In genomic region chr17:82320956-82321927, GRCh38 we compare ENCODE assay signal across 9 cellular contexts. TPM values are rescaled to one million over a fixed set of nuclear protein-coding genes. Genes with fewer than 3 reads are reported as not detected.
DNase-seq lines count a peak whose midpoint lies in the region; ATAC-seq, FAIRE-seq and TF ChIP-seq lines count a peak whose summit lies in the region.
"Had no signal": no experiment of that assay in that cellular context is flagged by ENCODE, and none has a peak within 500 bp of the region (broad histone marks: within the 10 kb centered on the region; RNA-seq: fewer than 3 reads in every experiment).

No MANE protein-coding gene starts in this region.

- POLR2A ChIA-PET in HepG2 (lab: Yijun Ruan, JAX), result interaction anchor here (1.0 to 20.8 kb wide), 4 partner anchors 9 to 78 kb away, joined by 3 to 270 read pairs (median 4); no protein-coding TSS in a partner anchor

- no peaks in the 10 kb centered on the region for H3K27me3 Mint-ChIP-seq in T-helper 1 cell treated with Interleukin-12 subunit alpha and Interleukin-12 subunit beta and Interleukin-4 antibody, amounts not matched to agents 30 μg/mL and 1 μg/mL, for 36 hours (ENCODE audit: low read depth)
- H3K27me3 Mint-ChIP-seq in activated naive CD8-positive, alpha-beta T cell treated with anti-CD3 and anti-CD28 coated beads, Interleukin-2, amount 50 U/mL, for 24 hours, result peaks cover 2% of the 10 kb centered on the region

- TF ChIP-seq EP300 in HepG2 (IDR thresholded peaks at IDR 0.05; ENCODE audit: low read depth in 2 of 2, low read length in 2 of 2), result no peak
- TF ChIP-seq EP300 in HepG2 (CRISPR knock-in tag; IDR thresholded peaks at IDR 0.05; ENCODE audit: borderline replicate concordance), result no peak

- peaks cover 2% of the 10 kb centered on the region for H3K36me3 Mint-ChIP-seq in T-helper 1 cell treated with Interleukin-12 subunit alpha and Interleukin-12 subunit beta and Interleukin-4 antibody, amounts not matched to agents 30 μg/mL and 1 μg/mL, for 36 hours (ENCODE audit: low read depth)
- no peaks in the 10 kb centered on the region for H3K36me3 Mint-ChIP-seq in activated naive CD8-positive, alpha-beta T cell treated with anti-CD3 and anti-CD28 coated beads, Interleukin-2, amount 50 U/mL, for 24 hours (ENCODE audit: low read depth)

- no peak for FAIRE-seq in GM19239 (lab: Jason Lieb, UNC)
- FAIRE-seq in HepG2 (lab: Jason Lieb, UNC), result no peak

- DNase-seq in GM19239 (ENCODE audit: insufficient read length, low spot score), result peak; percentile 74
- DNase-seq in activated naive CD8-positive, alpha-beta T cell treated with anti-CD3 and anti-CD28 coated beads, Interleukin-2, amount 50 U/mL, for 24 hours, result peak; percentile 80
- no peak for DNase-seq in HepG2 (ENCODE audit: low spot score)
- peak; percentile 68 to 70 for DNase-seq in stimulated activated CD8-positive, alpha-beta memory T cell treated with anti-CD3 and anti-CD28 coated beads, Interleukin-4, amount 100 ng/mL, for 1 hour (ENCODE audit: low read depth in 2 of 2, low spot score in 1 of 2)
- DNase-seq in dedifferentiated amniotic fluid mesenchymal stem cell (ENCODE audit: extremely low spot score), result no peak
- no peak for DNase-seq in EL

- TF ChIP-seq CTCF in HepG2 (CRISPR knock-in tag; IDR thresholded peaks at IDR 0.05), result peak; percentile 92

- H3K9me3 ChIP-seq in HepG2 (ENCODE audit: low read length), result no peaks in the 10 kb centered on the region

- no peak overlapping the region for H2AFZ ChIP-seq in HepG2 (ENCODE audit: low read length)

- no peaks in the 10 kb centered on the region for H3K36me3 ChIP-seq in HepG2 (replicated peaks in 1 of 2; ENCODE audit: control insufficient read depth in 1 of 2, insufficient read depth in 2 of 2, low read length in 2 of 2)

- intact Hi-C loops in HepG2 (cut with micrococcal nuclease; ENCODE audit: unreplicated experiment), result loop anchor here (1.0 to 2.0 kb wide), 2 partner anchors 20 to 77 kb away; no protein-coding TSS in a partner anchor

- peak overlapping the region; percentile 87 for H3K27ac Mint-ChIP-seq in T-helper 1 cell treated with Interleukin-12 subunit alpha and Interleukin-12 subunit beta and Interleukin-4 antibody, amounts not matched to agents 30 μg/mL and 1 μg/mL, for 36 hours
- H3K27ac Mint-ChIP-seq in activated naive CD8-positive, alpha-beta T cell treated with anti-CD3 and anti-CD28 coated beads, Interleukin-2, amount 50 U/mL, for 24 hours, result no peak overlapping the region

- peak; percentile 98 for TF ChIP-seq RAD21 in HepG2 (CRISPR knock-in tag; IDR thresholded peaks at IDR 0.05)

- H3K4me1 Mint-ChIP-seq in T-helper 1 cell treated with Interleukin-12 subunit alpha and Interleukin-12 subunit beta and Interleukin-4 antibody, amounts not matched to agents 30 μg/mL and 1 μg/mL, for 36 hours (ENCODE audit: low read depth), result peaks cover 16% of the 10 kb centered on the region
- peaks cover 29% of the 10 kb centered on the region for H3K4me1 Mint-ChIP-seq in activated naive CD8-positive, alpha-beta T cell treated with anti-CD3 and anti-CD28 coated beads, Interleukin-2, amount 50 U/mL, for 24 hours

- in situ Hi-C loops in HepG2 (cut with HindIII; ENCODE audit: extremely low pct_ligation_motif_present, low pct_unique_long_range_greater_than_20kb), result loop anchor here (5.0 kb wide), 1 partner anchor 79 kb away; no protein-coding TSS in a partner anchor

- peak overlapping the region; percentile 63 for H3K27ac ChIP-seq in HepG2 (ENCODE audit: extremely low read length, insufficient read depth, low read length)

- CTCF ChIA-PET in HepG2 (lab: Yijun Ruan, JAX; ENCODE audit: low intra/inter-chr PET ratio, low total read pairs), result interaction anchor here (0.6 to 3.1 kb wide), 6 partner anchors 21 to 116 kb away, joined by 3 to 26 read pairs (median 3); no protein-coding TSS in a partner anchor

- H3K4me1 ChIP-seq in HepG2 (ENCODE audit: insufficient read depth, low read length), result peaks cover 90% of the 10 kb centered on the region

- peaks cover 3% of the 10 kb centered on the region for H3K79me2 ChIP-seq in HepG2 (ENCODE audit: insufficient read depth, low read length)

- peak; percentile 52 for ATAC-seq in activated naive CD8-positive, alpha-beta T cell treated with anti-CD3 and anti-CD28 coated beads, Interleukin-2, amount 50 U/mL, for 24 hours
- ATAC-seq in HepG2, result peak; percentile 3; the same call in 1 of the 3 replicates
- ATAC-seq in GM19455 (IDR thresholded peaks at IDR 0.05; ENCODE audit: unreplicated experiment), result no peak

- TF ChIP-seq POLR2A in HepG2 (IDR thresholded peaks at IDR 0.05; ENCODE audit: insufficient read depth in 1 of 2, low read depth in 2 of 2, low read length in 2 of 2), result no peak

- WGBS in HepG2 (ENCODE audit: low lambda C conversion rate), result 32% methylated on average over 56 of the region's 65 CpGs

- peak overlapping the region; percentile 72 for H3K4me3 Mint-ChIP-seq in T-helper 1 cell treated with Interleukin-12 subunit alpha and Interleukin-12 subunit beta and Interleukin-4 antibody, amounts not matched to agents 30 μg/mL and 1 μg/mL, for 36 hours
- H3K4me3 Mint-ChIP-seq in activated naive CD8-positive, alpha-beta T cell treated with anti-CD3 and anti-CD28 coated beads, Interleukin-2, amount 50 U/mL, for 24 hours, result peak overlapping the region; percentile 86

- no peaks in the 10 kb centered on the region; a peak in 1 of 5 replicates for H3K27me3 ChIP-seq in HepG2 (ENCODE audit: control insufficient read depth in 1 of 2, insufficient read depth in 2 of 2, low read length in 2 of 2)

- no peaks in the 10 kb centered on the region for H3K9me3 Mint-ChIP-seq in T-helper 1 cell treated with Interleukin-12 subunit alpha and Interleukin-12 subunit beta and Interleukin-4 antibody, amounts not matched to agents 30 μg/mL and 1 μg/mL, for 36 hours
- no peaks in the 10 kb centered on the region for H3K9me3 Mint-ChIP-seq in activated naive CD8-positive, alpha-beta T cell treated with anti-CD3 and anti-CD28 coated beads, Interleukin-2, amount 50 U/mL, for 24 hours

- peak overlapping the region; percentile 22 to 71 (median 55); a peak in 5 of 6 replicates for H3K4me3 ChIP-seq in HepG2 (replicated peaks in 1 of 3; ENCODE audit: insufficient read depth in 1 of 3, low read depth in 2 of 3, low read length in 3 of 3)

- H4K20me1 ChIP-seq in HepG2 (ENCODE audit: insufficient read depth, low read length), result no peaks in the 10 kb centered on the region

- BruUV-seq in HepG2 (replicated peaks; lab: Mats Ljungman, UMichigan), result TSS peak; percentile 71

- peak overlapping the region; percentile 69 for H3K9ac ChIP-seq in HepG2 (ENCODE audit: insufficient read depth, low read depth, low read length)

- peak overlapping the region; percentile 81 for H3K4me2 ChIP-seq in HepG2 (ENCODE audit: low read depth, low read length)

RNA-seq across cellular contexts. Expression of gene CD7, which starts 3.8 kb away (rescaled TPM):
- total RNA-seq in HepG2 (2016; rRNA removed; fragmentation: Illumina TruSeq; extraction: Trizol), result 29.7 and 67.6 TPM in 2 replicates
- 23.3 and 25.5 TPM in 2 replicates for total RNA-seq in HepG2 (2016; cell fraction: cytosol; rRNA removed; fragmentation: Illumina TruSeq; extraction: Trizol; ENCODE audit: low read depth)
- 24.7 and 74.3 TPM in 2 replicates for total RNA-seq in HepG2 (2016; cell fraction: insoluble cytoplasmic fraction; rRNA removed; fragmentation: Illumina TruSeq; extraction: Trizol)
- 36.8 and 47.2 TPM in 2 replicates for total RNA-seq in HepG2 (2016; cell fraction: membrane; rRNA removed; fragmentation: Illumina TruSeq; extraction: Trizol)
- total RNA-seq in HepG2 (2016; cell fraction: nucleus; rRNA removed; fragmentation: Illumina TruSeq; extraction: Trizol), result 53.2 and 64.7 TPM in 2 replicates
- polyA plus RNA-seq in HepG2 (2011; rRNA removed), result 72.7 and 76.4 TPM in 2 replicates
- polyA plus RNA-seq in HepG2 (2011; cell fraction: cytosol; rRNA removed), result 34.4 and 89.4 TPM in 2 replicates
- 127 and 155 TPM in 2 replicates for polyA plus RNA-seq in HepG2 (2011; cell fraction: nucleus; rRNA removed)
- polyA plus RNA-seq in HepG2 (2012), result 46.2 and 62.8 TPM in 2 replicates
- polyA plus RNA-seq in HepG2 (2016; cell fraction: cytosol; fragmentation: Illumina TruSeq; extraction: Trizol; ENCODE audit: low read depth), result 56.5 and 63.8 TPM in 2 replicates
- 56.7 and 68.4 TPM in 2 replicates for polyA plus RNA-seq in HepG2 (2016; cell fraction: insoluble cytoplasmic fraction; fragmentation: Illumina TruSeq; extraction: Trizol; ENCODE audit: low read depth)
- polyA plus RNA-seq in HepG2 (2016; cell fraction: membrane; fragmentation: Illumina TruSeq; extraction: Trizol; ENCODE audit: low read depth), result 78.3 and 78.6 TPM in 2 replicates
- 226 and 244 TPM in 2 replicates for polyA plus RNA-seq in HepG2 (2016; cell fraction: nucleus; fragmentation: Illumina TruSeq; extraction: Trizol; ENCODE audit: insufficient read depth, low read depth)
- polyA minus RNA-seq in HepG2 (2011; rRNA and poly(A)+ RNA removed; ENCODE audit: low replicate concordance), result 43.3 TPM in 1 of 2 replicates, not detected in the other
- polyA minus RNA-seq in HepG2 (2011; cell fraction: cytosol; rRNA and poly(A)+ RNA removed), result 31.0 and 32.1 TPM in 2 replicates
- 7.9 and 8.8 TPM in 2 replicates for polyA minus RNA-seq in HepG2 (2011; cell fraction: nucleus; rRNA and poly(A)+ RNA removed)

RNA-seq across cellular contexts. Expression of gene SECTM1, which starts 12.3 kb away (rescaled TPM):
- total RNA-seq in HepG2 (2016; rRNA removed; fragmentation: Illumina TruSeq; extraction: Trizol), result 2.4 and 5.3 TPM in 2 replicates
- total RNA-seq in HepG2 (2016; cell fraction: cytosol; rRNA removed; fragmentation: Illumina TruSeq; extraction: Trizol; ENCODE audit: low read depth), result 3.3 TPM in 2 replicates
- total RNA-seq in HepG2 (2016; cell fraction: insoluble cytoplasmic fraction; rRNA removed; fragmentation: Illumina TruSeq; extraction: Trizol), result 3.0 and 5.5 TPM in 2 replicates
- total RNA-seq in HepG2 (2016; cell fraction: membrane; rRNA removed; fragmentation: Illumina TruSeq; extraction: Trizol), result 3.8 and 5.6 TPM in 2 replicates
- 6.9 and 7.3 TPM in 2 replicates for total RNA-seq in HepG2 (2016; cell fraction: nucleus; rRNA removed; fragmentation: Illumina TruSeq; extraction: Trizol)
- 3.5 and 4.2 TPM in 2 replicates for polyA plus RNA-seq in HepG2 (2011; rRNA removed)
- 2.7 and 4.2 TPM in 2 replicates for polyA plus RNA-seq in HepG2 (2011; cell fraction: cytosol; rRNA removed)
- polyA plus RNA-seq in HepG2 (2011; cell fraction: nucleus; rRNA removed), result 6.7 and 7.1 TPM in 2 replicates
- polyA plus RNA-seq in HepG2 (2012), result 5.0 and 7.2 TPM in 2 replicates
- 2.6 and 3.4 TPM in 2 replicates for polyA plus RNA-seq in HepG2 (2016; cell fraction: cytosol; fragmentation: Illumina TruSeq; extraction: Trizol; ENCODE audit: low read depth)
- polyA plus RNA-seq in HepG2 (2016; cell fraction: insoluble cytoplasmic fraction; fragmentation: Illumina TruSeq; extraction: Trizol; ENCODE audit: low read depth), result 4.0 and 4.2 TPM in 2 replicates
- 4.3 and 4.7 TPM in 2 replicates for polyA plus RNA-seq in HepG2 (2016; cell fraction: membrane; fragmentation: Illumina TruSeq; extraction: Trizol; ENCODE audit: low read depth)
- polyA plus RNA-seq in HepG2 (2016; cell fraction: nucleus; fragmentation: Illumina TruSeq; extraction: Trizol; ENCODE audit: insufficient read depth, low read depth), result 5.1 and 5.5 TPM in 2 replicates
- 8.8 and 15.0 TPM in 2 replicates for polyA minus RNA-seq in HepG2 (2011; rRNA and poly(A)+ RNA removed; ENCODE audit: low replicate concordance)
- 1.9 and 2.6 TPM in 2 replicates for polyA minus RNA-seq in HepG2 (2011; cell fraction: cytosol; rRNA and poly(A)+ RNA removed)
- 5.0 and 7.3 TPM in 2 replicates for polyA minus RNA-seq in HepG2 (2011; cell fraction: nucleus; rRNA and poly(A)+ RNA removed)

RNA-seq across cellular contexts. Expression of gene TEX19, which starts 37.8 kb away (rescaled TPM):
- 1.3 and 1.8 TPM in 2 replicates for total RNA-seq in HepG2 (2016; rRNA removed; fragmentation: Illumina TruSeq; extraction: Trizol)
- 0.61 and 0.62 TPM in 2 replicates for total RNA-seq in HepG2 (2016; cell fraction: cytosol; rRNA removed; fragmentation: Illumina TruSeq; extraction: Trizol; ENCODE audit: low read depth)
- 1.6 TPM in 2 replicates for total RNA-seq in HepG2 (2016; cell fraction: insoluble cytoplasmic fraction; rRNA removed; fragmentation: Illumina TruSeq; extraction: Trizol)
- total RNA-seq in HepG2 (2016; cell fraction: membrane; rRNA removed; fragmentation: Illumina TruSeq; extraction: Trizol), result 1.4 and 1.7 TPM in 2 replicates
- 0.31 and 0.50 TPM in 2 replicates for total RNA-seq in HepG2 (2016; cell fraction: nucleus; rRNA removed; fragmentation: Illumina TruSeq; extraction: Trizol)
- 4.9 and 6.0 TPM in 2 replicates for polyA plus RNA-seq in HepG2 (2011; rRNA removed)
- polyA plus RNA-seq in HepG2 (2011; cell fraction: cytosol; rRNA removed), result 4.4 and 5.4 TPM in 2 replicates
- polyA plus RNA-seq in HepG2 (2011; cell fraction: nucleus; rRNA removed), result 1.8 TPM in 2 replicates
- polyA plus RNA-seq in HepG2 (2012), result 3.9 TPM in 2 replicates
- 0.29 and 0.36 TPM in 2 replicates for polyA plus RNA-seq in HepG2 (2016; cell fraction: cytosol; fragmentation: Illumina TruSeq; extraction: Trizol; ENCODE audit: low read depth)
- 1.2 and 1.6 TPM in 2 replicates for polyA plus RNA-seq in HepG2 (2016; cell fraction: insoluble cytoplasmic fraction; fragmentation: Illumina TruSeq; extraction: Trizol; ENCODE audit: low read depth)
- polyA plus RNA-seq in HepG2 (2016; cell fraction: membrane; fragmentation: Illumina TruSeq; extraction: Trizol; ENCODE audit: low read depth), result 0.61 and 0.72 TPM in 2 replicates
- polyA plus RNA-seq in HepG2 (2016; cell fraction: nucleus; fragmentation: Illumina TruSeq; extraction: Trizol; ENCODE audit: insufficient read depth, low read depth), result 0.55 and 1.4 TPM in 2 replicates
- 1.6 and 8.6 TPM in 2 replicates for polyA minus RNA-seq in HepG2 (2011; rRNA and poly(A)+ RNA removed; ENCODE audit: low replicate concordance)
- 1.8 and 2.5 TPM in 2 replicates for polyA minus RNA-seq in HepG2 (2011; cell fraction: cytosol; rRNA and poly(A)+ RNA removed)
- 0.26 and 0.50 TPM in 2 replicates for polyA minus RNA-seq in HepG2 (2011; cell fraction: nucleus; rRNA and poly(A)+ RNA removed)
- polyA plus RNA-seq: adipose tissue had no signal

RNA-seq across cellular contexts. Expression of gene CSNK1D, which starts 47.7 kb away (rescaled TPM):
- 28.4 and 31.5 TPM in 2 replicates for total RNA-seq in HepG2 (2016; rRNA removed; fragmentation: Illumina TruSeq; extraction: Trizol)
- total RNA-seq in HepG2 (2016; cell fraction: cytosol; rRNA removed; fragmentation: Illumina TruSeq; extraction: Trizol; ENCODE audit: low read depth), result 19.2 and 20.4 TPM in 2 replicates
- 23.0 and 34.1 TPM in 2 replicates for total RNA-seq in HepG2 (2016; cell fraction: insoluble cytoplasmic fraction; rRNA removed; fragmentation: Illumina TruSeq; extraction: Trizol)
- 24.3 and 26.6 TPM in 2 replicates for total RNA-seq in HepG2 (2016; cell fraction: membrane; rRNA removed; fragmentation: Illumina TruSeq; extraction: Trizol)
- total RNA-seq in HepG2 (2016; cell fraction: nucleus; rRNA removed; fragmentation: Illumina TruSeq; extraction: Trizol), result 42.8 and 45.6 TPM in 2 replicates
- 128 and 148 TPM in 2 replicates for polyA plus RNA-seq in HepG2 (2011; rRNA removed)
- polyA plus RNA-seq in HepG2 (2011; cell fraction: cytosol; rRNA removed), result 81.5 and 90.2 TPM in 2 replicates
- polyA plus RNA-seq in HepG2 (2011; cell fraction: nucleus; rRNA removed), result 1,010 and 1,066 TPM in 2 replicates
- 164 and 234 TPM in 2 replicates for polyA plus RNA-seq in HepG2 (2012)
- 19.6 and 21.8 TPM in 2 replicates for polyA plus RNA-seq in HepG2 (2016; cell fraction: cytosol; fragmentation: Illumina TruSeq; extraction: Trizol; ENCODE audit: low read depth)
- 71.8 and 89.7 TPM in 2 replicates for polyA plus RNA-seq in HepG2 (2016; cell fraction: insoluble cytoplasmic fraction; fragmentation: Illumina TruSeq; extraction: Trizol; ENCODE audit: low read depth)
- polyA plus RNA-seq in HepG2 (2016; cell fraction: membrane; fragmentation: Illumina TruSeq; extraction: Trizol; ENCODE audit: low read depth), result 40.8 and 42.7 TPM in 2 replicates
- 316 and 342 TPM in 2 replicates for polyA plus RNA-seq in HepG2 (2016; cell fraction: nucleus; fragmentation: Illumina TruSeq; extraction: Trizol; ENCODE audit: insufficient read depth, low read depth)
- polyA minus RNA-seq in HepG2 (2011; rRNA and poly(A)+ RNA removed; ENCODE audit: low replicate concordance), result 78.0 and 103 TPM in 2 replicates
- 51.7 and 60.9 TPM in 2 replicates for polyA minus RNA-seq in HepG2 (2011; cell fraction: cytosol; rRNA and poly(A)+ RNA removed)
- polyA minus RNA-seq in HepG2 (2011; cell fraction: nucleus; rRNA and poly(A)+ RNA removed), result 117 and 118 TPM in 2 replicates

RNA-seq across cellular contexts. Expression of gene UTS2R, which starts 50.3 kb away (rescaled TPM):
- total RNA-seq in HepG2 (2016; rRNA removed; fragmentation: Illumina TruSeq; extraction: Trizol), result 0.13 TPM in 1 of 2 replicates, not detected in the other
- total RNA-seq in HepG2 (2016; cell fraction: cytosol; rRNA removed; fragmentation: Illumina TruSeq; extraction: Trizol; ENCODE audit: low read depth), result not detected in 2 replicates
- 0.11 TPM in 1 of 2 replicates, not detected in the other for total RNA-seq in HepG2 (2016; cell fraction: insoluble cytoplasmic fraction; rRNA removed; fragmentation: Illumina TruSeq; extraction: Trizol)
- total RNA-seq in HepG2 (2016; cell fraction: membrane; rRNA removed; fragmentation: Illumina TruSeq; extraction: Trizol), result not detected in 2 replicates
- total RNA-seq in HepG2 (2016; cell fraction: nucleus; rRNA removed; fragmentation: Illumina TruSeq; extraction: Trizol), result 0.38 TPM in 1 of 2 replicates, not detected in the other
- polyA plus RNA-seq in HepG2 (2011; rRNA removed), result 0.10 and 0.15 TPM in 2 replicates
- 0.08 and 0.12 TPM in 2 replicates for polyA plus RNA-seq in HepG2 (2011; cell fraction: cytosol; rRNA removed)
- polyA plus RNA-seq in HepG2 (2011; cell fraction: nucleus; rRNA removed), result 1.7 and 2.2 TPM in 2 replicates
- polyA plus RNA-seq in HepG2 (2012), result 0.19 and 0.20 TPM in 2 replicates
- polyA plus RNA-seq in HepG2 (2016; cell fraction: cytosol; fragmentation: Illumina TruSeq; extraction: Trizol; ENCODE audit: low read depth), result not detected in 2 replicates
- polyA plus RNA-seq in HepG2 (2016; cell fraction: insoluble cytoplasmic fraction; fragmentation: Illumina TruSeq; extraction: Trizol; ENCODE audit: low read depth), result 0.17 TPM in 1 of 2 replicates, not detected in the other
- not detected in 2 replicates for polyA plus RNA-seq in HepG2 (2016; cell fraction: membrane; fragmentation: Illumina TruSeq; extraction: Trizol; ENCODE audit: low read depth)
- not detected in 2 replicates for polyA plus RNA-seq in HepG2 (2016; cell fraction: nucleus; fragmentation: Illumina TruSeq; extraction: Trizol; ENCODE audit: insufficient read depth, low read depth)
- 0.32 TPM in 1 of 2 replicates, not detected in the other for polyA minus RNA-seq in HepG2 (2011; rRNA and poly(A)+ RNA removed; ENCODE audit: low replicate concordance)
- not detected in 2 replicates for polyA minus RNA-seq in HepG2 (2011; cell fraction: cytosol; rRNA and poly(A)+ RNA removed)
- polyA minus RNA-seq in HepG2 (2011; cell fraction: nucleus; rRNA and poly(A)+ RNA removed), result 0.50 TPM in 1 of 2 replicates, not detected in the other

Comparison
In these comparisons a context has a peak if more than half of its experiments do, and no peak if none do; other contexts are left out.
1. DNase-seq: peak in GM19239 (single experiment), activated naive CD8-positive, alpha-beta T cell treated with anti-CD3 and anti-CD28 coated beads, Interleukin-2, amount 50 U/mL, for 24 hours (single experiment) and stimulated activated CD8-positive, alpha-beta memory T cell treated with anti-CD3 and anti-CD28 coated beads, Interleukin-4, amount 100 ng/mL, for 1 hour (2 of 2); none in HepG2 (single experiment), dedifferentiated amniotic fluid mesenchymal stem cell (single experiment) and EL (single experiment).